7 cellular contexts compared by ENCODE assay signal in the genomic region with DNA sequence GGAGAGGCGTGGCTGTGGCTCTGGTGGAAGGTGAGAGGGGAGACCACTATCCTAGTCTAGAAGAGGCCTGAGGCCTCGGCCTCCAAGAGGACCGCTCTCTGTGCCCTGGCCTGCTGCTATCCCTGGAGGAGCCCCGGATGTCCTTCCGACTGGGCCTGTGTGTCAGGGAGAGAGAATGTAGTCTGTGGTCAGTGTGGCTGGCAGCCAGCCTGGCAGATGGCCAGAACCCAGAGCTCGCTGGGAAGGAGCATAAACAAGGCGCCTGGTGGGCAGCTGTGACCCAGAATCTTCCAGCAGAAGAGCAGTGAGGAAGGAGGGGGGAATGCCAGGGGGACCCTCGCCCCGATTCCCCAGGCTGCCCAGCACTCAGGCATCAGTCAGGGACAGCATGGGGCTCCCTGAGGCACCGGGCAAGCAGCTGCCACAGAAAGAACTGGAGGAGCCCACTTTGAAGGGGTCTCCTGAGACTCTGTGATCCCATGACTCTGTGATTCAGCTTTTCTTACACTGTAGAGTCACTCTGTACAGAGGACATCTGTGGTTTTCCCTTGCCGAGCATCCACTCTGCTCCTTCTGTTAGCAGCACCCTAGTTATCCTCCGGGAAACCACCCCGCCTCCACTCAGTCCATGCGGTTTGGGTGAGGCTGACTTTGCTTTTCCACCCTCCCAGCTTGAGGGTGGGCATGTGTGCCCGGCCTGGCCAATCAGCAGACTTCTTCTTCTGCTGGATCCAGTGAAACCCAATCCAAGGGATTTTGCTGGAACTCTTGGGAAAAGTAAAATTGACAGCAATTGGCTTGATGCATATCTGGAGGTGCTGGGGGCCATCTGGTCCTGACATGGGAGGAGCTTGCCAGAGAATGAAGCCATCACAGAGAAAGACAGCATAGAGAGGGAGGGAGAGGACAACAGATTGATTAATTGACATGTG. TPM values are rescaled to one million over a fixed set of nuclear protein-coding genes. Genes with fewer than 3 reads are reported as not detected.
A peak's percentile ranks its signal among the peaks of the same experiment; 100 is the strongest.
DNase-seq lines count a peak whose midpoint lies in the region; ATAC-seq, FAIRE-seq and TF ChIP-seq lines count a peak whose summit lies in the region.

No MANE protein-coding gene starts in this region.

- H4K20me1 ChIP-seq in H9 (ENCODE audit: control insufficient read depth, insufficient read depth, insufficient read length): no peaks in the 10 kb centered on the region

- H3K18ac ChIP-seq in H9 (ENCODE audit: insufficient read length, low read depth, low read length): peak overlapping the region; percentile 95

- FAIRE-seq in kidney (lab: Jason Lieb, UNC): no peak

- peak; percentile 93 for DNase-seq in H9
- peak; percentile 98 for DNase-seq in NCI-H82 (lab: John Stamatoyannopoulos, UW)
- DNase-seq in cerebellum (ENCODE audit: low spot score): peak; percentile 93
- DNase-seq in kidney: peak; percentile 98
- peak; percentile 96 for DNase-seq in smooth muscle cell of the brain vasculature (ENCODE audit: low read depth, low spot score)
- no peak for DNase-seq in GM19238 (ENCODE audit: insufficient read length, low spot score)

- H3K4me1 ChIP-seq in H9 (ENCODE audit: insufficient read depth, low read length) (peaks cover 18% of the 10 kb centered on the region; the same call in 1 of the 2 replicates), kidney (ENCODE audit: control insufficient read depth in 1 of 2, insufficient read depth in 1 of 2, low read depth in 1 of 2, low read length in 2 of 2) (peaks cover 0 to 8% of the 10 kb centered on the region in 2 donors)

- H3K79me1 ChIP-seq in H9 (ENCODE audit: insufficient read depth, low read depth, low read length, poor library complexity, severe bottlenecking): no peaks in the 10 kb centered on the region

- peak overlapping the region; percentile 58 for H3K4ac ChIP-seq in H9 (ENCODE audit: low read depth, low read length)

- no peak overlapping the region for H2BK20ac ChIP-seq in H9 (ENCODE audit: low read depth, low read length, poor library complexity, severe bottlenecking)

- H2AFZ ChIP-seq in H9 (ENCODE audit: low read length): no peak overlapping the region

- H3K27ac ChIP-seq in H9 (ENCODE audit: insufficient read length, low read depth, low read length): peak overlapping the region; percentile 99
- peak overlapping the region; percentile 56 to 93 for H3K27ac ChIP-seq in kidney (ENCODE audit: low read depth in 2 of 2, low read length in 2 of 2)

- peak overlapping the region; percentile 83 for H2BK12ac ChIP-seq in H9 (ENCODE audit: insufficient read length, low read depth, low read length)

- no peak overlapping the region for H2AK5ac ChIP-seq in H9 (ENCODE audit: insufficient read length, low read length)

- no peak overlapping the region for H3K56ac ChIP-seq in H9 (ENCODE audit: insufficient read length, low read depth, low read length)

- intact Hi-C loops in kidney (cut with DNase I): no loop called here

- no peak overlapping the region for H4K8ac ChIP-seq in H9 (replicated peaks; ENCODE audit: insufficient read length, low read depth, low read length)

- no peak overlapping the region for H3K4me3 ChIP-seq in kidney (ENCODE audit: low read length in 2 of 2)

- no peaks in the 10 kb centered on the region for H3K27me3 ChIP-seq in H9 (ENCODE audit: insufficient read depth, low read length)

- TF ChIP-seq CTCF in H9 (conservative IDR thresholded peaks at IDR 0.05): no peak
- no peak for TF ChIP-seq CTCF in kidney (IDR thresholded peaks at IDR 0.05; ENCODE audit: borderline replicate concordance, extremely low read depth, insufficient read depth)

- H3K9me3 Mint-ChIP-seq in H9: no peaks in the 10 kb centered on the region; a peak in 1 of 5 replicates

- no peaks in the 10 kb centered on the region for H3K23me2 ChIP-seq in H9 (ENCODE audit: insufficient read length, low read depth, low read length, poor library complexity, severe bottlenecking)

- H3K27me3 Mint-ChIP-seq in H9 (ENCODE audit: low read depth): no peaks in the 10 kb centered on the region

- no peak overlapping the region for H3T11ph ChIP-seq in H9 (ENCODE audit: low read length)

- no peak overlapping the region for H3K23ac ChIP-seq in H9 (ENCODE audit: insufficient read length, low read depth, low read length)

- no peaks in the 10 kb centered on the region for H3K9me3 ChIP-seq in H9 (ENCODE audit: control insufficient read depth, low read depth, low read length)
- H3K9me3 ChIP-seq in kidney (ENCODE audit: control insufficient read depth in 1 of 2, low read length in 2 of 2): no peaks in the 10 kb centered on the region

- peaks cover 61 to 69% of the 10 kb centered on the region in 2 experiments for H3K4me1 Mint-ChIP-seq in H9

- peak overlapping the region; percentile 23 for H4K5ac ChIP-seq in H9 (ENCODE audit: insufficient read length, low read depth, low read length)

- H3K14ac ChIP-seq in H9 (ENCODE audit: insufficient read depth, low read length): peak overlapping the region; percentile 95

- H3K36me3 ChIP-seq in kidney (ENCODE audit: control insufficient read depth in 1 of 2, insufficient read depth in 2 of 2, low read length in 2 of 2): no peaks in the 10 kb centered on the region

- H3K4me3 Mint-ChIP-seq in H9: peak overlapping the region in 1 of 2 experiments; percentile 68; a peak in 3 of 5 replicates

- WGBS in H9 (ENCODE audit: extremely low coverage, insufficient read length, low lambda C conversion rate): no CpG with 5 or more reads among the region's 15 CpGs

- H2BK5ac ChIP-seq in H9 (ENCODE audit: insufficient read length, low read length): peak overlapping the region; percentile 55

- H3K4me2 ChIP-seq in H9 (ENCODE audit: insufficient read depth, insufficient read length, low read length): peak overlapping the region; percentile 67

- H3K9ac ChIP-seq in H9 (ENCODE audit: extremely low read depth, insufficient read length, low read length): no peak overlapping the region
- peak overlapping the region in 1 of 2 donors; percentile 31 for H3K9ac ChIP-seq in kidney (ENCODE audit: low read length in 2 of 2)

- peak overlapping the region; percentile 98 to 100 (median 99) for H3K27ac Mint-ChIP-seq in H9

- H4K91ac ChIP-seq in H9 (ENCODE audit: insufficient read length, low read depth, low read length): peak overlapping the region; percentile 76

- H2BK120ac ChIP-seq in H9 (ENCODE audit: low read depth, low read length, poor library complexity, severe bottlenecking): no peak overlapping the region

- H3K79me2 ChIP-seq in H9 (ENCODE audit: insufficient read depth, low read length): no peaks in the 10 kb centered on the region

- ATAC-seq in HG03097 (IDR thresholded peaks at IDR 0.05; ENCODE audit: low FRiP score, unreplicated experiment): no peak

- no peak overlapping the region for H2BK15ac ChIP-seq in H9 (ENCODE audit: low read depth, low read length)

- H3K36me3 Mint-ChIP-seq in H9 (ENCODE audit: insufficient read depth in 1 of 3, low read depth in 3 of 3): no peaks in the 10 kb centered on the region; a peak in 2 of 7 replicates

RNA-seq across cellular contexts. Expression of a gene that starts 46.2 kb away (rescaled TPM):
- total RNA-seq in H9 (2021): 63.5 and 66.7 TPM in 2 replicates
- 48.8 TPM for total RNA-seq in cerebellum
- total RNA-seq in kidney: 21.6 TPM
- polyA plus RNA-seq in kidney (ENCODE audit: insufficient read depth, low read depth, low replicate concordance): 6.3 TPM
